Comparison of ENCODE assay signal across 12 cellular contexts in genomic region chr11:117299351-117300300, GRCh38. TPM values are rescaled to one million over a fixed set of nuclear protein-coding genes. Genes with fewer than 3 reads are reported as not detected.
DNase-seq lines count a peak whose midpoint lies in the region; ATAC-seq and TF ChIP-seq lines count a peak whose summit lies in the region.
"Had no signal": no experiment of that assay in that cellular context is flagged by ENCODE, and none has a peak within 500 bp of the region (broad histone marks: within the 10 kb centered on the region; RNA-seq: fewer than 3 reads in every experiment).

No MANE protein-coding gene starts in this region.

- H3K4me3 ChIP-seq in HUES64 (ENCODE audit: low read length), result no peak overlapping the region
- H3K4me3 ChIP-seq in liver (ENCODE audit: low read depth in 1 of 3, low read length in 3 of 3), result peak overlapping the region in 2 of 3 donors; percentile 34 to 49
- H3K4me3 ChIP-seq in spleen, result no peak overlapping the region

- H3K4me1 ChIP-seq in HUES64 (ENCODE audit: insufficient read depth, low read length) (peaks cover 29% of the 10 kb centered on the region), liver (ENCODE audit: control insufficient read depth in 4 of 4, insufficient read depth in 4 of 4, low read length in 3 of 4) (peaks cover 10 to 47% (median 36%) of the 10 kb centered on the region in 4 donors), spleen (peaks cover 0 to 25% (median 9%) of the 10 kb centered on the region in 6 donors)

- intact Hi-C loops in spleen (cut with DNase I; ENCODE audit: low total_unique reads), result no loop called here

- no peaks in the 10 kb centered on the region for H3K27me3 Mint-ChIP-seq in activated naive CD8-positive, alpha-beta T cell treated with anti-CD3 and anti-CD28 coated beads, Interleukin-2, amount 50 U/mL, for 24 hours

- H3K4me3 Mint-ChIP-seq in activated naive CD8-positive, alpha-beta T cell treated with anti-CD3 and anti-CD28 coated beads, Interleukin-2, amount 50 U/mL, for 24 hours, result no peak overlapping the region
- H3K4me3 Mint-ChIP-seq: activated T-cell treated with anti-CD3 and anti-CD28 coated beads, Interleukin-2, amount 50 U/mL, for 72 hours; CD8-positive, alpha-beta memory T cell had no signal

- TF ChIP-seq RAD21 in liver (IDR thresholded peaks at IDR 0.05), result no peak

- no peak for TF ChIP-seq POLR2A in spleen (IDR thresholded peaks at IDR 0.05)

- WGBS in HUES64, result 43% methylated on average over 12 of the region's 12 CpGs
- 29% methylated on average over 12 of the region's 12 CpGs for WGBS in liver
- 54 to 74% (median 63%) methylated on average over 12 of the region's 12 CpGs for WGBS in spleen, 5 donors

- no peak for DNase-seq in spleen
- no peak for DNase-seq in NCI-H524 treated with DMSO at 0.1 percent for 48 hours (lab: John Stamatoyannopoulos, UW)
- no peak for DNase-seq in COR-L47 (lab: John Stamatoyannopoulos, UW)
- DNase-seq in activated naive CD8-positive, alpha-beta T cell treated with anti-CD3 and anti-CD28 coated beads, Interleukin-2, amount 50 U/mL, for 24 hours, result no peak
- DNase-seq: activated T-cell treated with anti-CD3 and anti-CD28 coated beads, Interleukin-2, amount 50 U/mL, for 72 hours; CD8-positive, alpha-beta memory T cell; NCI-H2081 treated with DMSO at 0.1 percent for 48 hours had no signal

- no peaks in the 10 kb centered on the region for H3K4me1 Mint-ChIP-seq in activated naive CD8-positive, alpha-beta T cell treated with anti-CD3 and anti-CD28 coated beads, Interleukin-2, amount 50 U/mL, for 24 hours

- no peaks in the 10 kb centered on the region for H3K9me3 Mint-ChIP-seq in activated naive CD8-positive, alpha-beta T cell treated with anti-CD3 and anti-CD28 coated beads, Interleukin-2, amount 50 U/mL, for 24 hours
- H3K9me3 Mint-ChIP-seq: activated T-cell treated with anti-CD3 and anti-CD28 coated beads, Interleukin-2, amount 50 U/mL, for 72 hours; CD8-positive, alpha-beta memory T cell; IgD-negative memory B cell had no signal

- H3K9me3 ChIP-seq in HUES64 (ENCODE audit: insufficient read depth, low read depth, low read length), result no peaks in the 10 kb centered on the region
- no peaks in the 10 kb centered on the region for H3K9me3 ChIP-seq in liver (ENCODE audit: control insufficient read depth in 4 of 4, low read length in 3 of 4)
- no peaks in the 10 kb centered on the region for H3K9me3 ChIP-seq in spleen

- no peaks in the 10 kb centered on the region for H3K36me3 Mint-ChIP-seq in activated naive CD8-positive, alpha-beta T cell treated with anti-CD3 and anti-CD28 coated beads, Interleukin-2, amount 50 U/mL, for 24 hours (ENCODE audit: low read depth)
- H3K36me3 Mint-ChIP-seq: IgD-negative memory B cell had no signal

- TF ChIP-seq CTCF in liver (IDR thresholded peaks at IDR 0.05; ENCODE audit: low read depth, low read length, missing input control) (no peak), spleen (IDR thresholded peaks at IDR 0.05 in 8 of 11, conservative IDR thresholded peaks at IDR 0.05 in 3 of 11) (no peak)

- ATAC-seq in HG02973 (IDR thresholded peaks at IDR 0.05; ENCODE audit: unreplicated experiment), result no peak
- ATAC-seq in activated naive CD8-positive, alpha-beta T cell treated with anti-CD3 and anti-CD28 coated beads, Interleukin-2, amount 50 U/mL, for 24 hours, result no peak
- ATAC-seq: activated T-cell treated with anti-CD3 and anti-CD28 coated beads, Interleukin-2, amount 50 U/mL, for 72 hours had no signal

- H3K9ac ChIP-seq in HUES64 (ENCODE audit: low read depth, low read length), result peak overlapping the region; percentile 8; the same call in 1 of the 2 replicates
- H3K9ac ChIP-seq in liver (ENCODE audit: low read depth in 1 of 2, low read length in 2 of 2), result peak overlapping the region in 1 of 2 donors; percentile 36

- H3K27ac Mint-ChIP-seq in activated naive CD8-positive, alpha-beta T cell treated with anti-CD3 and anti-CD28 coated beads, Interleukin-2, amount 50 U/mL, for 24 hours, result no peak overlapping the region
- H3K27ac Mint-ChIP-seq: activated T-cell treated with anti-CD3 and anti-CD28 coated beads, Interleukin-2, amount 50 U/mL, for 72 hours had no signal

- H3K36me3 ChIP-seq in HUES64 (ENCODE audit: insufficient read depth, low read length), result no peaks in the 10 kb centered on the region
- H3K36me3 ChIP-seq in liver (ENCODE audit: control insufficient read depth in 4 of 4, insufficient read depth in 3 of 4, low read depth in 1 of 4, low read length in 3 of 4), result peaks cover 0 to 13% (median 1%) of the 10 kb centered on the region in 4 donors
- peaks cover 0 to 21% (median 0%) of the 10 kb centered on the region in 6 donors for H3K36me3 ChIP-seq in spleen

- H3K27ac ChIP-seq in HUES64 (ENCODE audit: low read depth, low read length), result peak overlapping the region; percentile 48
- H3K27ac ChIP-seq in cingulate gyrus (ENCODE audit: low read depth, low read length), result peak overlapping the region; percentile 54
- peak overlapping the region; percentile 29 to 52 for H3K27ac ChIP-seq in liver (ENCODE audit: low read depth in 1 of 2, low read length in 2 of 2)
- H3K27ac ChIP-seq in spleen, result peak overlapping the region in 7 of 8 donors; percentile 15 to 67 (median 55)

- no peaks in the 10 kb centered on the region for H3K27me3 ChIP-seq in HUES64 (ENCODE audit: insufficient read depth, low read length)
- H3K27me3 ChIP-seq in liver (ENCODE audit: control insufficient read depth in 4 of 4, insufficient read depth in 4 of 4, low read length in 3 of 4), result no peaks in the 10 kb centered on the region
- H3K27me3 ChIP-seq in spleen (replicated peaks in 1 of 7), result no peaks in the 10 kb centered on the region

TF ChIP-seq in liver, 16 proteins besides CTCF, POLR2A, EP300 and RAD21 (continues in another document):
- TF ChIP-seq ATF3 (IDR thresholded peaks at IDR 0.05), result no peak
- TF ChIP-seq HNF4A (conservative IDR thresholded peaks at IDR 0.05), result peak; percentile 50 to 57
- TF ChIP-seq SP1 (IDR thresholded peaks at IDR 0.05), result no peak
- TF ChIP-seq, protein P1, sequence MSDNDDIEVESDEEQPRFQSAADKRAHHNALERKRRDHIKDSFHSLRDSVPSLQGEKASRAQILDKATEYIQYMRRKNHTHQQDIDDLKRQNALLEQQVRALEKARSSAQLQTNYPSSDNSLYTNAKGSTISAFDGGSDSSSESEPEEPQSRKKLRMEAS (IDR thresholded peaks at IDR 0.05), result no peak
- peak; percentile 17 for TF ChIP-seq HNF4G (IDR thresholded peaks at IDR 0.05)
- no peak for TF ChIP-seq GABPA (IDR thresholded peaks at IDR 0.05 in 1 of 2, conservative IDR thresholded peaks at IDR 0.05 in 1 of 2)
- no peak for TF ChIP-seq REST (IDR thresholded peaks at IDR 0.05)
- peak; percentile 32 to 58 for TF ChIP-seq RXRA (IDR thresholded peaks at IDR 0.05)
- TF ChIP-seq YY1 (IDR thresholded peaks at IDR 0.05), result peak; percentile 52
- TF ChIP-seq NR2F2 (IDR thresholded peaks at IDR 0.05), result no peak
- no peak for TF ChIP-seq FOXA2 (IDR thresholded peaks at IDR 0.05)

RNA-seq across cellular contexts. Expression of gene BACE1-AS, which starts 8.5 kb away (rescaled TPM):
- 5.7 TPM for polyA plus RNA-seq in HUES64 (2013, experiment 1 of 2)
- polyA plus RNA-seq in HUES64 (2013, experiment 2 of 2), result 5.5 TPM
- total RNA-seq in liver (1 to 10 TPM; 1.6 to 1.7 TPM), spleen (10 to 100 TPM in 4 of 7 donors, 1 to 10 TPM in 3; 4.8 to 12.1 (median 10.3) TPM)
- polyA plus RNA-seq in liver (1 to 10 TPM in 1 of 2 donors, under 1 TPM in 1; 0.85 to 2.9 TPM), spleen (1 to 10 TPM; 3.9 to 5.8 (median 4.1) TPM)

RNA-seq across cellular contexts. Expression of gene BACE1, which starts 16.4 kb away (rescaled TPM):
- 7.2 TPM for polyA plus RNA-seq in HUES64 (2013, experiment 1 of 2)
- 13.1 TPM for polyA plus RNA-seq in HUES64 (2013, experiment 2 of 2)
- total RNA-seq in liver (10 to 100 TPM; 14.0 to 21.8 TPM), spleen (10 to 100 TPM; 11.8 to 31.7 (median 19.6) TPM)
- polyA plus RNA-seq in liver (10 to 100 TPM in 1 of 2 donors, 1 to 10 TPM in 1; 7.3 to 14.3 TPM), spleen (1 to 10 TPM; 2.1 to 4.0 (median 2.6) TPM)
- polyA plus RNA-seq: IgD-negative memory B cell had no signal

RNA-seq across cellular contexts. Expression of gene CEP164, which starts 28.0 kb away (rescaled TPM):
- 9.6 TPM for polyA plus RNA-seq in HUES64 (2013, experiment 1 of 2)
- 8.7 TPM for polyA plus RNA-seq in HUES64 (2013, experiment 2 of 2)
- total RNA-seq in liver, result 10 to 100 TPM in 1 of 2 donors, 1 to 10 TPM in 1; 4.9 to 12.3 TPM
- 1 to 10 TPM; 4.1 to 6.8 TPM for polyA plus RNA-seq in liver
- total RNA-seq in spleen, result 10 to 100 TPM; 21.2 to 48.3 (median 34.8) TPM
- 10 to 100 TPM in 2 of 3 donors, 1 to 10 TPM in 1; 6.6 to 17.9 (median 12.1) TPM for polyA plus RNA-seq in spleen

Comparison
In these comparisons a context has a peak if more than half of its experiments do, and no peak if none do; other contexts are left out.
1. H3K4me3 ChIP-seq: peak in liver (2 of 3); none in HUES64 (single experiment) and spleen (0 of 8).
2. Peak in every context shown above with its lines, with median percentiles within 50 percentile points of each other: H3K27ac ChIP-seq.